2 cellular contexts compared by ENCODE assay signal in genomic region chr19:18596752-18597157, GRCh38.
TF ChIP-seq lines count a peak whose summit lies in the region.

No MANE protein-coding gene starts in this region.

TF ChIP-seq in A549, 52 proteins besides CTCF, POLR2A, EP300 and RAD21 (continued from another document):
- no peak for TF ChIP-seq NPAS2 (CRISPR knock-in tag; IDR thresholded peaks at IDR 0.05; ENCODE audit: borderline replicate concordance)
- no peak for TF ChIP-seq HEYL (CRISPR knock-in tag; IDR thresholded peaks at IDR 0.05)
- no peak for TF ChIP-seq KDM5A (IDR thresholded peaks at IDR 0.05)
- no peak for TF ChIP-seq KDM1A (IDR thresholded peaks at IDR 0.05; ENCODE audit: low read depth)
- no peak for TF ChIP-seq MYC (IDR thresholded peaks at IDR 0.05; ENCODE audit: borderline replicate concordance, low read length)

TF ChIP-seq in SK-N-SH, 30 proteins besides CTCF, POLR2A, EP300 and RAD21 (continued from another document):
- no peak for TF ChIP-seq PBX3 (IDR thresholded peaks at IDR 0.05)
- TF ChIP-seq RCOR1 (IDR thresholded peaks at IDR 0.05; ENCODE audit: low read length) = no peak
- no peak for TF ChIP-seq ZBTB33 (IDR thresholded peaks at IDR 0.05; ENCODE audit: borderline replicate concordance, low read depth)
- TF ChIP-seq ELF1 (IDR thresholded peaks at IDR 0.05) = no peak
- no peak for TF ChIP-seq RXRA (IDR thresholded peaks at IDR 0.05; ENCODE audit: borderline replicate concordance, low read depth)
- no peak for TF ChIP-seq NFIC (IDR thresholded peaks at IDR 0.05; ENCODE audit: borderline replicate concordance)
TF ChIP-seq in SK-N-SH: peak in this region for 0.
